2 cellular contexts compared by ENCODE assay signal in genomic region chr16:30764086-30764485, GRCh38.
TF ChIP-seq lines count a peak whose summit lies in the region.

No MANE protein-coding gene starts in this region.

TF ChIP-seq in K562, 482 proteins besides CTCF, POLR2A, EP300 and RAD21:
- TF ChIP-seq ARID1B (IDR thresholded peaks at IDR 0.05) (no peak), TGIF2 (CRISPR knock-in tag; IDR thresholded peaks at IDR 0.05) (no peak), KAT8 (IDR thresholded peaks at IDR 0.05; ENCODE audit: low read depth) (no peak), ZNF395 (CRISPR knock-in tag; IDR thresholded peaks at IDR 0.05) (no peak), NR3C1 (CRISPR knock-in tag; IDR thresholded peaks at IDR 0.05) (no peak)

TF ChIP-seq in neural cell, 6 proteins besides CTCF, POLR2A, EP300 and RAD21:
- TF ChIP-seq SMC3 (conservative IDR thresholded peaks at IDR 0.05; ENCODE audit: poor library complexity) (no peak), TAF1 (IDR thresholded peaks at IDR 0.05; ENCODE audit: low read depth) (no peak), POLR2AphosphoS5 (IDR thresholded peaks at IDR 0.05) (no peak), REST (IDR thresholded peaks at IDR 0.05; ENCODE audit: borderline replicate concordance) (no peak), MXI1 (conservative IDR thresholded peaks at IDR 0.05; ENCODE audit: poor library complexity, severe bottlenecking) (no peak), EZH2 (IDR thresholded peaks at IDR 0.05; ENCODE audit: borderline replicate concordance, insufficient read depth, low read length, poor library complexity, severe bottlenecking) (no peak)
